1 cellular context compared by ENCODE assay signal in the genomic region with DNA sequence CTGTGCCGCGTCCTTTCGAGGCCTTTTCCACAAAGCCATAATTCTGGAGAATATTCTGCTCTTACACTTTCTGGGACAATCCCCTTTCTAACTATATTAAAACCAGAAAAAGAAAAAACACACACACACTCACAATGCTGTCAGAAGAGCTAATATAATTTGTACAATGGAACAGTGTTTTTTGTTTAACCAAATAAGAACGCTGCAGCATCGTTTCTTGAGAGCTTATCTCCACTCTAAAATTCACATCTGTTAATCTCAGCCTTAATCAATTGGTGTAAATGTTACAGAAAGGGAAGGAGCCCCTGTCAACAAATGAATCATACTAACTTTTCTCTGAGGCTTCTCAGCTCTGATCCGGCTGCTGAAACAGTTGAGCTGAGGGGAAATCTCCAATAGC.
TF ChIP-seq lines count a peak whose summit lies in the region.

No MANE protein-coding gene starts in this region.

TF ChIP-seq in IMR-90, 13 proteins besides CTCF, POLR2A, EP300 and RAD21:
- TF ChIP-seq MAZ (IDR thresholded peaks at IDR 0.05; ENCODE audit: borderline replicate concordance, low read depth, low read length) (no peak), SMC3 (IDR thresholded peaks at IDR 0.05; ENCODE audit: low read depth, low read length) (no peak), MXI1 (IDR thresholded peaks at IDR 0.05; ENCODE audit: borderline replicate concordance, low read depth, low read length) (no peak), RCOR1 (IDR thresholded peaks at IDR 0.05; ENCODE audit: insufficient replicate concordance, low read length) (no peak), MAFK (IDR thresholded peaks at IDR 0.05; ENCODE audit: low read depth, low read length) (no peak), NFE2L2 (IDR thresholded peaks at IDR 0.05; ENCODE audit: low read depth, low read length) (no peak), FOS (IDR thresholded peaks at IDR 0.05; ENCODE audit: low read depth, low read length) (no peak), CHD1 (IDR thresholded peaks at IDR 0.05; ENCODE audit: low read depth, low read length) (no peak), RFX5 (IDR thresholded peaks at IDR 0.05; ENCODE audit: low read depth, low read length) (no peak)
- TF ChIP-seq, protein P1, sequence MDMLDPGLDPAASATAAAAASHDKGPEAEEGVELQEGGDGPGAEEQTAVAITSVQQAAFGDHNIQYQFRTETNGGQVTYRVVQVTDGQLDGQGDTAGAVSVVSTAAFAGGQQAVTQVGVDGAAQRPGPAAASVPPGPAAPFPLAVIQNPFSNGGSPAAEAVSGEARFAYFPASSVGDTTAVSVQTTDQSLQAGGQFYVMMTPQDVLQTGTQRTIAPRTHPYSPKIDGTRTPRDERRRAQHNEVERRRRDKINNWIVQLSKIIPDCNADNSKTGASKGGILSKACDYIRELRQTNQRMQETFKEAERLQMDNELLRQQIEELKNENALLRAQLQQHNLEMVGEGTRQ (IDR thresholded peaks at IDR 0.05; ENCODE audit: low read depth, low read length): no peak
TF ChIP-seq in IMR-90: peak in this region for 0.
